Comparison of ENCODE assay signal across 1 cellular context in the genomic region with DNA sequence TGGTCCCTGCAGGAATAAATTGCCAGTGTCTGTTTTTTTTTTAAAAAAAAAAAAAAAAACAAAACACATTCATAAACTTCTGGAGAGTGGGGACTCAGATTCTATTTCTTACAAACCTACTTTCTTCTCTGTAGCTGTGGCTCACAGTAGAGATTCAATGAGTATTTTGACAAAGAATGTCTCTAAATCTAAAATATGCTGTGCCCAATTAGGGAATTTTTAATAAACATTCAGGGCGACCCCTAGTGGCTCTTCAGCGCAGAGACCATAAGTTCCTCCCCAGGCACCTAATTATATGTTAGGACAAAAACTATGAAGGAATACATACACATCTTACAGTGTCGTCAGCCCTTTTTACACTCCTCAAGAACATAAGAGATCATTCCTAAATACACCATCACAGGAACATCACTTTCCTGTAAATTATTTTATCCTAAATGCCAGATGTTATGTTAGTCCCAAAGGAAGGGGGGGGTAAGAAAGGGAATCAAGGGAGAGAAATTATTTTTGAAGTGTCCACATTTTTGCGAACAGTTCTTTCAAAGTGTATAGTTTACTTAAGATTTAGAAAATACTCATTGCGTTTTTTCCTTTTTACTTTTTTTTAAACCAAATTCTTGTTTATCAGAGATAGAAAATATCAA.
TF ChIP-seq lines count a peak whose summit lies in the region.

No MANE protein-coding gene starts in this region.

TF ChIP-seq in GM12878, 131 proteins besides CTCF, POLR2A, EP300 and RAD21:
- TF ChIP-seq FOXM1 (IDR thresholded peaks at IDR 0.05; ENCODE audit: low read depth, low read length) (0 out of 2 replicates have a peak, but pooled peaks have one; percentile 36), ESRRA (IDR thresholded peaks at IDR 0.05; ENCODE audit: low read length) (no peak), CBX5 (IDR thresholded peaks at IDR 0.05; ENCODE audit: low read depth) (no peak), YY1 (IDR thresholded peaks at IDR 0.05; ENCODE audit: low read depth, low read length) (peak; percentile 31; the same call in 1 of the 2 replicates), IKZF1 (conservative IDR thresholded peaks at IDR 0.05) (no peak), CREB1 (IDR thresholded peaks at IDR 0.05; ENCODE audit: low read depth) (no peak), RUNX3 (IDR thresholded peaks at IDR 0.05; ENCODE audit: low read length) (peak; percentile 19; the same call in 1 of the 2 replicates), SMC3 (IDR thresholded peaks at IDR 0.05; ENCODE audit: borderline replicate concordance, low read length) (peak; percentile 84; the same call in 1 of the 2 replicates)
- TF ChIP-seq, protein P1, sequence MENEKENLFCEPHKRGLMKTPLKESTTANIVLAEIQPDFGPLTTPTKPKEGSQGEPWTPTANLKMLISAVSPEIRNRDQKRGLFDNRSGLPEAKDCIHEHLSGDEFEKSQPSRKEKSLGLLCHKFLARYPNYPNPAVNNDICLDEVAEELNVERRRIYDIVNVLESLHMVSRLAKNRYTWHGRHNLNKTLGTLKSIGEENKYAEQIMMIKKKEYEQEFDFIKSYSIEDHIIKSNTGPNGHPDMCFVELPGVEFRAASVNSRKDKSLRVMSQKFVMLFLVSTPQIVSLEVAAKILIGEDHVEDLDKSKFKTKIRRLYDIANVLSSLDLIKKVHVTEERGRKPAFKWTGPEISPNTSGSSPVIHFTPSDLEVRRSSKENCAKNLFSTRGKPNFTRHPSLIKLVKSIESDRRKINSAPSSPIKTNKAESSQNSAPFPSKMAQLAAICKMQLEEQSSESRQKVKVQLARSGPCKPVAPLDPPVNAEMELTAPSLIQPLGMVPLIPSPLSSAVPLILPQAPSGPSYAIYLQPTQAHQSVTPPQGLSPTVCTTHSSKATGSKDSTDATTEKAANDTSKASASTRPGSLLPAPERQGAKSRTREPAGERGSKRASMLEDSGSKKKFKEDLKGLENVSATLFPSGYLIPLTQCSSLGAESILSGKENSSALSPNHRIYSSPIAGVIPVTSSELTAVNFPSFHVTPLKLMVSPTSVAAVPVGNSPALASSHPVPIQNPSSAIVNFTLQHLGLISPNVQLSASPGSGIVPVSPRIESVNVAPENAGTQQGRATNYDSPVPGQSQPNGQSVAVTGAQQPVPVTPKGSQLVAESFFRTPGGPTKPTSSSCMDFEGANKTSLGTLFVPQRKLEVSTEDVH (IDR thresholded peaks at IDR 0.05; ENCODE audit: low read depth, partially characterized antibody), result no peak
- TF ChIP-seq, protein P2, sequence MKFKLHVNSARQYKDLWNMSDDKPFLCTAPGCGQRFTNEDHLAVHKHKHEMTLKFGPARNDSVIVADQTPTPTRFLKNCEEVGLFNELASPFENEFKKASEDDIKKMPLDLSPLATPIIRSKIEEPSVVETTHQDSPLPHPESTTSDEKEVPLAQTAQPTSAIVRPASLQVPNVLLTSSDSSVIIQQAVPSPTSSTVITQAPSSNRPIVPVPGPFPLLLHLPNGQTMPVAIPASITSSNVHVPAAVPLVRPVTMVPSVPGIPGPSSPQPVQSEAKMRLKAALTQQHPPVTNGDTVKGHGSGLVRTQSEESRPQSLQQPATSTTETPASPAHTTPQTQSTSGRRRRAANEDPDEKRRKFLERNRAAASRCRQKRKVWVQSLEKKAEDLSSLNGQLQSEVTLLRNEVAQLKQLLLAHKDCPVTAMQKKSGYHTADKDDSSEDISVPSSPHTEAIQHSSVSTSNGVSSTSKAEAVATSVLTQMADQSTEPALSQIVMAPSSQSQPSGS (IDR thresholded peaks at IDR 0.05; ENCODE audit: low read length), result no peak
- TF ChIP-seq, protein P3, sequence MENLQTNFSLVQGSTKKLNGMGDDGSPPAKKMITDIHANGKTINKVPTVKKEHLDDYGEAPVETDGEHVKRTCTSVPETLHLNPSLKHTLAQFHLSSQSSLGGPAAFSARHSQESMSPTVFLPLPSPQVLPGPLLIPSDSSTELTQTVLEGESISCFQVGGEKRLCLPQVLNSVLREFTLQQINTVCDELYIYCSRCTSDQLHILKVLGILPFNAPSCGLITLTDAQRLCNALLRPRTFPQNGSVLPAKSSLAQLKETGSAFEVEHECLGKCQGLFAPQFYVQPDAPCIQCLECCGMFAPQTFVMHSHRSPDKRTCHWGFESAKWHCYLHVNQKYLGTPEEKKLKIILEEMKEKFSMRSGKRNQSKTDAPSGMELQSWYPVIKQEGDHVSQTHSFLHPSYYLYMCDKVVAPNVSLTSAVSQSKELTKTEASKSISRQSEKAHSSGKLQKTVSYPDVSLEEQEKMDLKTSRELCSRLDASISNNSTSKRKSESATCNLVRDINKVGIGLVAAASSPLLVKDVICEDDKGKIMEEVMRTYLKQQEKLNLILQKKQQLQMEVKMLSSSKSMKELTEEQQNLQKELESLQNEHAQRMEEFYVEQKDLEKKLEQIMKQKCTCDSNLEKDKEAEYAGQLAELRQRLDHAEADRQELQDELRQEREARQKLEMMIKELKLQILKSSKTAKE (IDR thresholded peaks at IDR 0.05; ENCODE audit: low read depth, poor library complexity, severe bottlenecking), result no peak
